ENCODE assay signal across 27 cellular contexts in genomic region chr4:2250764-2251072, GRCh38. TPM values are rescaled to one million over a fixed set of nuclear protein-coding genes. Genes with fewer than 3 reads are reported as not detected.
A peak's percentile ranks its signal among the peaks of the same experiment; 100 is the strongest.
DNase-seq lines count a peak whose midpoint lies in the region; ATAC-seq and TF ChIP-seq lines count a peak whose summit lies in the region.
"Had no signal": no experiment of that assay in that cellular context is flagged by ENCODE, and none has a peak within 500 bp of the region (broad histone marks: within the 10 kb centered on the region; RNA-seq: fewer than 3 reads in every experiment).

No MANE protein-coding gene starts in this region.

- TF ChIP-seq CTCF in GM10266 (IDR thresholded peaks at IDR 0.05; ENCODE audit: control insufficient read depth, insufficient read depth, low read depth, missing control alignments) = no peak

- H3K9me3 Mint-ChIP-seq in activated naive CD4-positive, alpha-beta T cell treated with anti-CD3 and anti-CD28 coated beads for 36 hours = no peaks in the 10 kb centered on the region
- H3K9me3 Mint-ChIP-seq in activated CD4-positive, alpha-beta memory T cell treated with anti-CD3 and anti-CD28 coated beads for 36 hours = no peaks in the 10 kb centered on the region
- H3K9me3 Mint-ChIP-seq in activated CD4-positive, alpha-beta T cell treated with anti-CD3 and anti-CD28 coated beads for 36 hours (ENCODE audit: low read depth) = no peaks in the 10 kb centered on the region
- H3K9me3 Mint-ChIP-seq: activated naive CD4-positive, alpha-beta T cell treated with anti-CD3 and anti-CD28 coated beads, Interleukin-2, amount 10 ng/mL, durations not matched to agents 7 days and 5 days; activated T-cell treated with anti-CD3 and anti-CD28 coated beads, Interleukin-2, amount 50 U/mL, for 72 hours; brain; dendritic cell treated with granulocyte-macrophage colony-stimulating factor and Interleukin-4, amounts not matched to agents 40 ng/mL and 50 ng/mL, for 4 days; endodermal cell; IgD-negative memory B cell had no signal

- CTCF ChIA-PET in activated naive CD4-positive, alpha-beta T cell treated with anti-CD3 and anti-CD28 coated beads for 36 hours (lab: Charles Lee) = no interaction called here
- CTCF ChIA-PET in activated CD4-positive, alpha-beta memory T cell treated with anti-CD3 and anti-CD28 coated beads for 36 hours (lab: Charles Lee) = no interaction called here
- CTCF ChIA-PET in activated CD4-positive, alpha-beta T cell treated with anti-CD3 and anti-CD28 coated beads for 36 hours (lab: Charles Lee) = interaction anchor here (2.6 kb wide), 1 partner anchor 31 kb away, joined by 9 read pairs; no protein-coding TSS in a partner anchor

- ATAC-seq in activated CD4-positive, alpha-beta T cell treated with anti-CD3 and anti-CD28 coated beads for 36 hours = no peak
- ATAC-seq: HCT116, left lobe of liver, sciatic nerve had no signal

- no peaks in the 10 kb centered on the region for H3K27me3 Mint-ChIP-seq in activated naive CD4-positive, alpha-beta T cell treated with anti-CD3 and anti-CD28 coated beads for 36 hours (ENCODE audit: low read depth)
- H3K27me3 Mint-ChIP-seq in activated CD4-positive, alpha-beta memory T cell treated with anti-CD3 and anti-CD28 coated beads for 36 hours = no peaks in the 10 kb centered on the region
- no peaks in the 10 kb centered on the region for H3K27me3 Mint-ChIP-seq in activated CD4-positive, alpha-beta T cell treated with anti-CD3 and anti-CD28 coated beads for 36 hours
- H3K27me3 Mint-ChIP-seq: activated naive CD4-positive, alpha-beta T cell treated with anti-CD3 and anti-CD28 coated beads, Interleukin-2, amount 10 ng/mL, durations not matched to agents 7 days and 5 days; brain; CD4-positive, alpha-beta memory T cell; dendritic cell treated with granulocyte-macrophage colony-stimulating factor and Interleukin-4, amounts not matched to agents 40 ng/mL and 50 ng/mL, for 4 days; IgD-negative memory B cell had no signal

- POLR2A ChIA-PET in activated CD4-positive, alpha-beta memory T cell treated with anti-CD3 and anti-CD28 coated beads for 36 hours (lab: Charles Lee) = no interaction called here
- POLR2A ChIA-PET in activated CD4-positive, alpha-beta T cell treated with anti-CD3 and anti-CD28 coated beads for 36 hours (lab: Charles Lee) = no interaction called here

- H3K27ac Mint-ChIP-seq in activated naive CD4-positive, alpha-beta T cell treated with anti-CD3 and anti-CD28 coated beads for 36 hours = no peak overlapping the region
- no peak overlapping the region for H3K27ac Mint-ChIP-seq in activated CD4-positive, alpha-beta memory T cell treated with anti-CD3 and anti-CD28 coated beads for 36 hours
- H3K27ac Mint-ChIP-seq in activated CD4-positive, alpha-beta T cell treated with anti-CD3 and anti-CD28 coated beads for 36 hours = no peak overlapping the region
- H3K27ac Mint-ChIP-seq: activated naive CD4-positive, alpha-beta T cell treated with anti-CD3 and anti-CD28 coated beads, Interleukin-2, amount 10 ng/mL, durations not matched to agents 7 days and 5 days; activated T-cell treated with anti-CD3 and anti-CD28 coated beads, Interleukin-2, amount 50 U/mL, for 72 hours; brain; dendritic cell treated with granulocyte-macrophage colony-stimulating factor and Interleukin-4, amounts not matched to agents 40 ng/mL and 50 ng/mL, for 4 days; endodermal cell; IgD-negative memory B cell had no signal

- no peaks in the 10 kb centered on the region for H3K4me1 Mint-ChIP-seq in activated naive CD4-positive, alpha-beta T cell treated with anti-CD3 and anti-CD28 coated beads for 36 hours (ENCODE audit: low read depth)
- H3K4me1 Mint-ChIP-seq in activated CD4-positive, alpha-beta memory T cell treated with anti-CD3 and anti-CD28 coated beads for 36 hours (ENCODE audit: low read depth) = no peaks in the 10 kb centered on the region
- no peaks in the 10 kb centered on the region for H3K4me1 Mint-ChIP-seq in activated CD4-positive, alpha-beta T cell treated with anti-CD3 and anti-CD28 coated beads for 36 hours
- H3K4me1 Mint-ChIP-seq: endodermal cell had no signal

- intact Hi-C loops in activated naive CD4-positive, alpha-beta T cell treated with anti-CD3 and anti-CD28 coated beads for 36 hours (cut with micrococcal nuclease) = no loop called here
- intact Hi-C loops in activated CD4-positive, alpha-beta memory T cell treated with anti-CD3 and anti-CD28 coated beads for 36 hours (cut with micrococcal nuclease) = no loop called here
- intact Hi-C loops in posterior vena cava (cut with DNase I) = no loop called here
- intact Hi-C loops in activated CD4-positive, alpha-beta T cell treated with anti-CD3 and anti-CD28 coated beads for 36 hours (cut with DNase I, micrococcal nuclease) = no loop called here

- peak; percentile 2 for DNase-seq in activated naive CD4-positive, alpha-beta T cell treated with anti-CD3 and anti-CD28 coated beads for 36 hours
- DNase-seq in activated naive CD4-positive, alpha-beta T cell (lab: John Stamatoyannopoulos, UW) = no peak
- peak; percentile 13 for DNase-seq in GM10266 (ENCODE audit: extremely low spot score)
- peak; percentile 6 for DNase-seq in activated CD4-positive, alpha-beta memory T cell treated with anti-CD3 and anti-CD28 coated beads for 36 hours
- peak; percentile 74 for DNase-seq in posterior vena cava (ENCODE audit: low spot score)
- no peak for DNase-seq in activated CD4-positive, alpha-beta T cell treated with anti-CD3 and anti-CD28 coated beads for 36 hours
- no peak for DNase-seq in SIG-M5 (lab: John Stamatoyannopoulos, UW)
- DNase-seq in DMS53 treated with DMSO at 0.1 percent for 48 hours (lab: John Stamatoyannopoulos, UW; ENCODE audit: unreplicated experiment) = no peak
- DNase-seq: AML-193; amniotic stem cell; mesenchymal stem cell; MV-4-11; NCI-H146; NCI-H2107; NCI-H345; Right ventricle myocardium superior; stimulated activated CD4-positive, alpha-beta T cell treated with anti-CD3 and anti-CD28 coated beads, Interleukin-4, amount 100 ng/mL, for 1 hour had no signal

- no peak overlapping the region for H3K4me3 Mint-ChIP-seq in activated naive CD4-positive, alpha-beta T cell treated with anti-CD3 and anti-CD28 coated beads for 36 hours
- no peak overlapping the region for H3K4me3 Mint-ChIP-seq in activated CD4-positive, alpha-beta memory T cell treated with anti-CD3 and anti-CD28 coated beads for 36 hours
- no peak overlapping the region for H3K4me3 Mint-ChIP-seq in activated CD4-positive, alpha-beta T cell treated with anti-CD3 and anti-CD28 coated beads for 36 hours
- H3K4me3 Mint-ChIP-seq: activated naive CD4-positive, alpha-beta T cell treated with anti-CD3 and anti-CD28 coated beads, Interleukin-2, amount 10 ng/mL, durations not matched to agents 7 days and 5 days; activated T-cell treated with anti-CD3 and anti-CD28 coated beads, Interleukin-2, amount 50 U/mL, for 72 hours; brain; CD4-positive, alpha-beta memory T cell; dendritic cell treated with granulocyte-macrophage colony-stimulating factor and Interleukin-4, amounts not matched to agents 40 ng/mL and 50 ng/mL, for 4 days; endodermal cell; IgD-negative memory B cell had no signal

- no peaks in the 10 kb centered on the region for H3K36me3 Mint-ChIP-seq in activated naive CD4-positive, alpha-beta T cell treated with anti-CD3 and anti-CD28 coated beads for 36 hours (ENCODE audit: low read depth)
- H3K36me3 Mint-ChIP-seq in activated CD4-positive, alpha-beta memory T cell treated with anti-CD3 and anti-CD28 coated beads for 36 hours = peaks cover 1% of the 10 kb centered on the region
- H3K36me3 Mint-ChIP-seq in activated CD4-positive, alpha-beta T cell treated with anti-CD3 and anti-CD28 coated beads for 36 hours (ENCODE audit: low read depth) = no peaks in the 10 kb centered on the region

RNA-seq across cellular contexts. Expression of gene HAUS3, which starts 8.8 kb away (rescaled TPM):
- 10 to 100 TPM; 18.0 to 18.1 TPM for total RNA-seq in activated naive CD4-positive, alpha-beta T cell treated with anti-CD3 and anti-CD28 coated beads for 36 hours
- 10 to 100 TPM; 20.2 to 20.3 TPM for total RNA-seq in activated CD4-positive, alpha-beta memory T cell treated with anti-CD3 and anti-CD28 coated beads for 36 hours
- total RNA-seq in posterior vena cava = 10 to 100 TPM in 1 of 2 donors, 1 to 10 TPM in 1; 9.6 to 11.8 TPM
- total RNA-seq in activated CD4-positive, alpha-beta T cell treated with anti-CD3 and anti-CD28 coated beads for 36 hours = 10 to 100 TPM; 14.6 to 18.6 TPM

RNA-seq across cellular contexts. Expression of gene POLN, which starts 8.8 kb away (rescaled TPM):
- total RNA-seq in activated naive CD4-positive, alpha-beta T cell treated with anti-CD3 and anti-CD28 coated beads for 36 hours = 1 to 10 TPM in 1 of 2 experiments, under 1 TPM in 1; 0.91 to 1.3 TPM
- total RNA-seq in activated CD4-positive, alpha-beta memory T cell treated with anti-CD3 and anti-CD28 coated beads for 36 hours = 1 to 10 TPM; 2.7 to 4.0 TPM
- 1 to 10 TPM; 2.0 to 3.5 TPM for total RNA-seq in posterior vena cava
- total RNA-seq in activated CD4-positive, alpha-beta T cell treated with anti-CD3 and anti-CD28 coated beads for 36 hours = 1 to 10 TPM; 2.3 to 3.2 TPM

RNA-seq across cellular contexts. Expression of gene MXD4, which starts 11.2 kb away (rescaled TPM):
- total RNA-seq in activated naive CD4-positive, alpha-beta T cell treated with anti-CD3 and anti-CD28 coated beads for 36 hours = 1 to 10 TPM; 2.3 to 2.7 TPM
- 1 to 10 TPM; 3.6 to 4.9 TPM for total RNA-seq in activated CD4-positive, alpha-beta memory T cell treated with anti-CD3 and anti-CD28 coated beads for 36 hours
- total RNA-seq in posterior vena cava = 10 to 100 TPM; 43.6 to 43.7 TPM
- total RNA-seq in activated CD4-positive, alpha-beta T cell treated with anti-CD3 and anti-CD28 coated beads for 36 hours = 1 to 10 TPM; 1.6 to 2.3 TPM

Comparison
In these comparisons a context has a peak if more than half of its experiments do, and no peak if none do; other contexts are left out.
1. DNase-seq: peak in activated naive CD4-positive, alpha-beta T cell treated with anti-CD3 and anti-CD28 coated beads for 36 hours (single experiment), GM10266 (single experiment), activated CD4-positive, alpha-beta memory T cell treated with anti-CD3 and anti-CD28 coated beads for 36 hours (single experiment) and posterior vena cava (single experiment); none in activated naive CD4-positive, alpha-beta T cell (0 of 4), activated CD4-positive, alpha-beta T cell treated with anti-CD3 and anti-CD28 coated beads for 36 hours (single experiment), SIG-M5 (single experiment) and DMS53 treated with DMSO at 0.1 percent for 48 hours (single experiment).
2. RNA of gene MXD4, which starts 11.2 kb away (total RNA-seq): 43.6 to 43.7 TPM in posterior vena cava; 3.6 to 4.9 TPM in activated CD4-positive, alpha-beta memory T cell treated with anti-CD3 and anti-CD28 coated beads for 36 hours, 2.3 to 2.7 TPM in activated naive CD4-positive, alpha-beta T cell treated with anti-CD3 and anti-CD28 coated beads for 36 hours and 1.6 to 2.3 TPM in activated CD4-positive, alpha-beta T cell treated with anti-CD3 and anti-CD28 coated beads for 36 hours; every median in the first group is over 4 times any median in the second.